ENCODE assay signal across 8 cellular contexts in the genomic region with DNA sequence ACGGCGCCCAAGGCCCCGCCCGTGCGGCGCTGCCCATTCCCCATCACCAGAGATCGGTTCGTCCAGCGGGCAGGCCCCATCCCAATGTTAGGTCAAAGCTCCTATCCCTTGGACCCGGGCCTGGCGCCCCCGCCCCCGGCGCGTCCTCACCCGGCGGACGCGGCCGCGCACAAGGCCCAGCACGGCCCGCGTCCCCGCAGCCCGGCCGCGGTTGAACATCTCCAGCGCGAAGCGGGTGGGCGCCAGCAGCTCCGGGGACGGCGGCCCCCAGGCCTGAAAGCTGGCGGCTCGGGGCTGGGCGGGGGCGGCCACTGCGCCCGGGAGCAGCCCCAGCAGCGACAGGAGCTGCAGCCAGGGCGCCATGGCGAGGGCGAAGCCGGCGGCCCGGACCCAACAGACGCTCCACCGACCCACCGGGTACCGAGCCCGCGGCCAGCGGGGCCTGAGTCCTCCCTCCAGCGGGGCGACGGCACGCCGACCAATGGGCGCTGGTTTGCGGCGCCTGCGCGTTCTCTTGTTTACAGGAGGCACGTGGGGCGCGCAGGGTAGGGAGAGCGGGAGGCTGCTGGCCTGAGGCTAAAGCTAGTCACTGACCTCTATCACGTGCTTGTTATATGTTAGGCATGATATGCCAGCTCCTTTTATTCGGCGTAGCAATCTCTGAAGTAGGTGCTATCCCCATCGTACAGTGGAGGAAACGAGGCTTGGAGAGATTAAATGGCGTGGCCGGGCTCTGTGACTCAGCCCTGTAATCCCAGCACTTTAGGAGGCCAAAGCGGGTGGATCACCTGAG. TPM values are rescaled to one million over a fixed set of nuclear protein-coding genes. Genes with fewer than 3 reads are reported as not detected.
A peak's percentile ranks its signal among the peaks of the same experiment; 100 is the strongest.
DNase-seq lines count a peak whose midpoint lies in the region; TF ChIP-seq lines count a peak whose summit lies in the region.

CTSF (minus strand) TSS at position 483 of the 793 bp plus-strand sequence; CDS start at position 363, 120 bp downstream.

- peak within 1 kb of the TSS; percentile 39 for H3K4me3 ChIP-seq in HUES64 (ENCODE audit: low read length)
- peak within 1 kb of the TSS; percentile 45 for H3K4me3 ChIP-seq in fibroblast of pulmonary artery (replicated peaks; ENCODE audit: low read depth, low read length)
- H3K4me3 ChIP-seq in neutrophil (ENCODE audit: low read depth in 1 of 2, low read length in 1 of 2) = peak within 1 kb of the TSS; percentile 37 to 55

- WGBS in HUES64 = 69% methylated on average over 77 of the region's 77 CpGs

- H3K4me1 ChIP-seq in HUES64 (ENCODE audit: insufficient read depth, low read length) (peaks cover 14% of the 10 kb centered on the region), neutrophil (ENCODE audit: control insufficient read depth in 1 of 2, insufficient read depth in 1 of 2, low read depth in 1 of 2, low read length in 1 of 2) (peaks cover 4 to 5% of the 10 kb centered on the region in 2 experiments)

- H3K27me3 ChIP-seq in HUES64 (ENCODE audit: insufficient read depth, low read length) (no peaks in the 10 kb centered on the region), neutrophil (peaks cover 54% of the 10 kb centered on the region)

- H3K27ac ChIP-seq in HUES64 (ENCODE audit: low read depth, low read length) (peak within 1 kb of the TSS; percentile 99; the same call in 1 of the 2 replicates), neutrophil (no peak within 1 kb of the TSS), substantia nigra (ENCODE audit: low read depth, low read length, poor library complexity, severe bottlenecking) (peak within 1 kb of the TSS; percentile 80)

- H3K9me3 ChIP-seq in HUES64 (ENCODE audit: insufficient read depth, low read depth, low read length) = peaks cover 4% of the 10 kb centered on the region; the same call in 1 of the 2 replicates
- H3K9me3 ChIP-seq in neutrophil = no peaks in the 10 kb centered on the region

- peak within 1 kb of the TSS; percentile 37; the same call in 1 of the 2 replicates for H3K9ac ChIP-seq in HUES64 (ENCODE audit: low read depth, low read length)

- no peak for TF ChIP-seq CTCF in fibroblast of pulmonary artery (IDR thresholded peaks at IDR 0.05; ENCODE audit: low read length, missing control alignments)
- no peak for TF ChIP-seq CTCF in neutrophil (IDR thresholded peaks at IDR 0.05)

- peaks cover under 1% of the 10 kb centered on the region; the same call in 1 of the 2 replicates for H3K36me3 ChIP-seq in HUES64 (ENCODE audit: insufficient read depth, low read length)
- H3K36me3 ChIP-seq in neutrophil = no peaks in the 10 kb centered on the region

- peak; percentile 71 for DNase-seq in COR-L47 (lab: John Stamatoyannopoulos, UW)
- DNase-seq in RPMI8226 = peak; percentile 74
- peak; percentile 69 for DNase-seq in activated gamma-delta T cell (lab: John Stamatoyannopoulos, UW)
- peak; percentile 75 for DNase-seq in fibroblast of pulmonary artery (ENCODE audit: low read depth)
- peak; percentile 60 to 95 (median 86) for DNase-seq in substantia nigra (lab: John Stamatoyannopoulos, UW)
- DNase-seq in HT-29 (ENCODE audit: low spot score) = no peak

RNA-seq across cellular contexts. Expression of gene CTSF, which starts in this region (rescaled TPM):
- polyA plus RNA-seq in HUES64 (2013, experiment 1 of 2) = 5.7 TPM
- 7.9 TPM for polyA plus RNA-seq in HUES64 (2013, experiment 2 of 2)
- total RNA-seq in HT-29 (2014; rRNA removed; shearing (Covaris generic)) = not detected in 2 replicates
